ENCODE assay signal across 20 cellular contexts in the genomic region with DNA sequence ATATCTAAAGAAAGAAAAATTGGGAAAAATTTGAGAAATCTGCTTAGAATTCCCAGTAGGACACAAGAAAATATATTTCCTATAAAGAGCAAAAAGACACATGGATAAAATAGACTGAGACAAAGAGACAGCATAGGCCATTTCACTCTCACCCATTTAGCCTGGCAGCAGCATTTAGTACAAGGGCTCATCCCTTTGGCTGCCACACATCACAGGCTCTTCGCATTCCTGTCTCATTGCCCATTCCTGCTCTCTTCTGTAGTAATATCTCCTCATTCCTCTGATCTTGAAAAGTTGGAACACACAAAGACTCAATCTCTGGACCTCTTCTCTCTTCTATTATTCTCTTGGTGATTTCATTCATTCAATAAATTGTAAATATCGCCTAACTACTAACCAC.
"Had no signal": no experiment of that assay in that cellular context is flagged by ENCODE, and none has a peak within 500 bp of the region (broad histone marks: within the 10 kb centered on the region; RNA-seq: fewer than 3 reads in every experiment).

No MANE protein-coding gene starts in this region.

- H3K4me2 ChIP-seq: hepatocyte had no signal

- H3K4me1 ChIP-seq: esophagus muscularis mucosa, foreskin keratinocyte, gastroesophageal sphincter, heart left ventricle, left lung, lower lobe of right lung had no signal

- H3K36me3 ChIP-seq: esophagus muscularis mucosa, gastroesophageal sphincter, heart left ventricle, left lung, lower lobe of right lung had no signal

- H3K27me3 ChIP-seq: dorsolateral prefrontal cortex, foreskin keratinocyte, gastroesophageal sphincter, heart left ventricle, hepatocyte, left lung had no signal

- ATAC-seq: foreskin keratinocyte, gastroesophageal sphincter, left lung, lower lobe of right lung, mucosa of descending colon had no signal

- H3K27ac ChIP-seq: coronary artery, dorsolateral prefrontal cortex, esophagus muscularis mucosa, foreskin keratinocyte, gastroesophageal sphincter, heart left ventricle, hepatocyte, left lung, lower lobe of right lung had no signal

- H2AFZ ChIP-seq: hepatocyte had no signal

- H3K36me3 Mint-ChIP-seq: immature natural killer cell, mesothelial cell of epicardium had no signal

- H3K9me3 ChIP-seq: lower lobe of right lung had no signal

- H3K4me1 Mint-ChIP-seq: immature natural killer cell had no signal

- H3K79me2 ChIP-seq: hepatocyte had no signal

- DNase-seq: dermis blood vessel endothelial cell; dorsolateral prefrontal cortex; effector CD4-positive, alpha-beta T cell; effector memory CD4-positive, alpha-beta T cell; foreskin keratinocyte; heart left ventricle; hypothalamus; immature natural killer cell; islet precursor cell; kidney; kidney glomerular epithelial cell; left lung; lower lobe of right lung; mesenchymal stem cell; mucosa of descending colon had no signal

- H3K27ac Mint-ChIP-seq: immature natural killer cell, mesothelial cell of epicardium had no signal

- H3K4me3 Mint-ChIP-seq: immature natural killer cell, mesothelial cell of epicardium had no signal

- H3K4me3 ChIP-seq: coronary artery, dorsolateral prefrontal cortex, esophagus muscularis mucosa, gastroesophageal sphincter, heart left ventricle, hepatocyte, left lung, lower lobe of right lung, mucosa of descending colon had no signal
